ENCODE assay signal across 8 cellular contexts in genomic region chr10:97584060-97584797, GRCh38.
DNase-seq lines count a peak whose midpoint lies in the region; ATAC-seq, FAIRE-seq and TF ChIP-seq lines count a peak whose summit lies in the region.

HOGA1 (plus strand) TSS chr10:97584389; CDS start chr10:97584704, 315 bp downstream.

- FAIRE-seq in urothelium cell line (lab: Jason Lieb, UNC), result no peak

- peak; percentile 80 for ATAC-seq in HG03432 (IDR thresholded peaks at IDR 0.05; ENCODE audit: unreplicated experiment)
- ATAC-seq in stimulated activated naive CD8-positive, alpha-beta T cell treated with anti-CD3 and anti-CD28 coated beads, Interleukin-15, Interleukin-2, amounts not matched to agents 100 U/mL and 50 U/mL, for 24 hours, result peak; percentile 26
- no peak for ATAC-seq in HG02763 (IDR thresholded peaks at IDR 0.05; ENCODE audit: unreplicated experiment)

- peak; percentile 84 for DNase-seq in DMS 273 treated with DMSO at 0.1 percent for 48 hours (lab: John Stamatoyannopoulos, UW)
- DNase-seq in astrocyte of the cerebellum (ENCODE audit: low read depth), result peak; percentile 31
- peak; percentile 84 to 88 for DNase-seq in hippocampal formation (lab: John Stamatoyannopoulos, UW)
- no peak for DNase-seq in stimulated activated naive CD8-positive, alpha-beta T cell treated with anti-CD3 and anti-CD28 coated beads, Interleukin-15, Interleukin-2, amounts not matched to agents 100 U/mL and 50 U/mL, for 24 hours
- DNase-seq in urothelium cell line (ENCODE audit: low spot score), result no peak
- no peak for DNase-seq in NCI-H748 (lab: John Stamatoyannopoulos, UW; ENCODE audit: unreplicated experiment)

- in situ Hi-C loops in astrocyte of the cerebellum (cut with HindIII; ENCODE audit: low sequenced_read_pairs), result no loop called here

- no peak within 1 kb of the TSS for H3K4me3 ChIP-seq in astrocyte of the cerebellum (ENCODE audit: low read depth, low read length)

- no peak for TF ChIP-seq CTCF in astrocyte of the cerebellum (IDR thresholded peaks at IDR 0.05; ENCODE audit: low read depth, low read length, missing control alignments)

Comparison
In these comparisons a context has a peak if more than half of its experiments do, and no peak if none do; other contexts are left out.
1. DNase-seq: peak in DMS 273 treated with DMSO at 0.1 percent for 48 hours (single experiment), astrocyte of the cerebellum (single experiment) and hippocampal formation (2 of 2); none in stimulated activated naive CD8-positive, alpha-beta T cell treated with anti-CD3 and anti-CD28 coated beads, Interleukin-15, Interleukin-2, amounts not matched to agents 100 U/mL and 50 U/mL, for 24 hours (single experiment), urothelium cell line (single experiment) and NCI-H748 (single experiment).